9 cellular contexts compared by ENCODE assay signal in genomic region chr11:128553662-128554392, GRCh38. TPM values are rescaled to one million over a fixed set of nuclear protein-coding genes. Genes with fewer than 3 reads are reported as not detected.
DNase-seq lines count a peak whose midpoint lies in the region; ATAC-seq and FAIRE-seq lines count a peak whose summit lies in the region.
"Had no signal": no experiment of that assay in that cellular context is flagged by ENCODE, and none has a peak within 500 bp of the region (broad histone marks: within the 10 kb centered on the region; RNA-seq: fewer than 3 reads in every experiment).

No MANE protein-coding gene starts in this region.

- peaks cover 52% of the 10 kb centered on the region for H3K4me1 Mint-ChIP-seq in activated T-helper 1 cell treated with anti-CD3 and anti-CD28 coated beads, Interleukin-12 subunit alpha, Interleukin-12 subunit beta, Interleukin-2, Interleukin-4 antibody, amounts not matched to agents 30 ng/mL and 10 ng/mL and 1 ng/mL, durations not matched to agents 14 hours and 24 hours and 36 hours (ENCODE audit: low read depth)

- H3K4me3 ChIP-seq in small intestine (ENCODE audit: low read depth in 1 of 2, low read length in 2 of 2) = no peak overlapping the region

- ATAC-seq in HG03565 (IDR thresholded peaks at IDR 0.05; ENCODE audit: unreplicated experiment) = no peak

- H3K27me3 ChIP-seq in small intestine (ENCODE audit: control insufficient read depth in 2 of 2, insufficient read depth in 2 of 2, low read length in 2 of 2) = no peaks in the 10 kb centered on the region

- 50 to 74% (median 72%) methylated on average over 10 of the region's 10 CpGs for WGBS in small intestine, 3 donors

- no peaks in the 10 kb centered on the region for H3K9me3 Mint-ChIP-seq in activated T-helper 1 cell treated with anti-CD3 and anti-CD28 coated beads, Interleukin-12 subunit alpha, Interleukin-12 subunit beta, Interleukin-2, Interleukin-4 antibody, amounts not matched to agents 30 ng/mL and 10 ng/mL and 1 ng/mL, durations not matched to agents 14 hours and 24 hours and 36 hours

- no peaks in the 10 kb centered on the region for H3K27me3 Mint-ChIP-seq in activated T-helper 1 cell treated with anti-CD3 and anti-CD28 coated beads, Interleukin-12 subunit alpha, Interleukin-12 subunit beta, Interleukin-2, Interleukin-4 antibody, amounts not matched to agents 30 ng/mL and 10 ng/mL and 1 ng/mL, durations not matched to agents 14 hours and 24 hours and 36 hours (ENCODE audit: insufficient read depth)

- FAIRE-seq in GM19239 (lab: Jason Lieb, UNC) (peak; percentile 92), small intestine (lab: Jason Lieb, UNC) (no peak)

- no peak overlapping the region for H3K4me3 Mint-ChIP-seq in activated T-helper 1 cell treated with anti-CD3 and anti-CD28 coated beads, Interleukin-12 subunit alpha, Interleukin-12 subunit beta, Interleukin-2, Interleukin-4 antibody, amounts not matched to agents 30 ng/mL and 10 ng/mL and 1 ng/mL, durations not matched to agents 14 hours and 24 hours and 36 hours

- DNase-seq in AG08395 (ENCODE audit: low spot score) (peak; percentile 23), GM19239 (ENCODE audit: insufficient read length, low spot score) (no peak), left kidney (ENCODE audit: low read depth, low spot score) (peak; percentile 72), SIG-M5 treated with dmso at 0.1 percent for 504 hours (lab: John Stamatoyannopoulos, UW; ENCODE audit: unreplicated experiment) (no peak), small intestine (no peak)
- DNase-seq in activated T-helper 1 cell treated with anti-CD3 and anti-CD28 coated beads, Interleukin-12 subunit alpha, Interleukin-12 subunit beta, Interleukin-2, Interleukin-4 antibody, amounts not matched to agents 30 ng/mL and 10 ng/mL and 1 ng/mL, durations not matched to agents 14 hours and 24 hours and 36 hours (ENCODE audit: low spot score) = no peak
- DNase-seq in stimulated activated CD4-positive, alpha-beta T cell treated with anti-CD3 and anti-CD28 coated beads, Interleukin-2, amount 100 ng/mL, for 48 hours = no peak
- DNase-seq: NCI-H1694 treated with DMSO at 0.1 percent for 48 hours had no signal

- H3K36me3 ChIP-seq in small intestine (ENCODE audit: control insufficient read depth in 2 of 2, insufficient read depth in 2 of 2, low read length in 2 of 2) = no peaks in the 10 kb centered on the region

- peaks cover 0 to 4% of the 10 kb centered on the region in 2 donors for H3K4me1 ChIP-seq in small intestine (ENCODE audit: control insufficient read depth in 2 of 2, insufficient read depth in 1 of 2, low read depth in 1 of 2, low read length in 1 of 2)

- no peaks in the 10 kb centered on the region for H3K9me3 ChIP-seq in small intestine (ENCODE audit: control insufficient read depth, low read depth)

- peak overlapping the region in 1 of 2 donors; percentile 8 for H3K27ac ChIP-seq in small intestine (ENCODE audit: low read depth in 1 of 2, low read length in 1 of 2)

- intact Hi-C loops in activated T-helper 1 cell treated with anti-CD3 and anti-CD28 coated beads, Interleukin-12 subunit alpha, Interleukin-12 subunit beta, Interleukin-2, Interleukin-4 antibody, amounts not matched to agents 30 ng/mL and 10 ng/mL and 1 ng/mL, durations not matched to agents 14 hours and 24 hours and 36 hours (cut with micrococcal nuclease) = loop anchor here (5.0 kb wide), 1 partner anchor 42 kb away; no protein-coding TSS in a partner anchor

- H3K27ac Mint-ChIP-seq in activated T-helper 1 cell treated with anti-CD3 and anti-CD28 coated beads, Interleukin-12 subunit alpha, Interleukin-12 subunit beta, Interleukin-2, Interleukin-4 antibody, amounts not matched to agents 30 ng/mL and 10 ng/mL and 1 ng/mL, durations not matched to agents 14 hours and 24 hours and 36 hours = peak overlapping the region; percentile 53

- no peaks in the 10 kb centered on the region for H3K36me3 Mint-ChIP-seq in activated T-helper 1 cell treated with anti-CD3 and anti-CD28 coated beads, Interleukin-12 subunit alpha, Interleukin-12 subunit beta, Interleukin-2, Interleukin-4 antibody, amounts not matched to agents 30 ng/mL and 10 ng/mL and 1 ng/mL, durations not matched to agents 14 hours and 24 hours and 36 hours (ENCODE audit: low read depth)

RNA-seq across cellular contexts. Expression of gene ETS1, which starts 33.5 kb away (rescaled TPM):
- 609 and 619 TPM in 2 replicates for total RNA-seq in activated T-helper 1 cell treated with anti-CD3 and anti-CD28 coated beads, Interleukin-12 subunit alpha, Interleukin-12 subunit beta, Interleukin-2, Interleukin-4 antibody, amounts not matched to agents 30 ng/mL and 10 ng/mL and 1 ng/mL, durations not matched to agents 14 hours and 24 hours and 36 hours
- polyA plus RNA-seq in small intestine = 10 to 100 TPM in 2 of 3 donors, 1 to 10 TPM in 1; 5.1 to 28.0 (median 13.8) TPM

Comparison
In these comparisons a context has a peak if more than half of its experiments do, and no peak if none do; other contexts are left out.
1. DNase-seq: peak in AG08395 (single experiment) and left kidney (single experiment); none in GM19239 (single experiment), activated T-helper 1 cell treated with anti-CD3 and anti-CD28 coated beads, Interleukin-12 subunit alpha, Interleukin-12 subunit beta, Interleukin-2, Interleukin-4 antibody, amounts not matched to agents 30 ng/mL and 10 ng/mL and 1 ng/mL, durations not matched to agents 14 hours and 24 hours and 36 hours (single experiment), SIG-M5 treated with dmso at 0.1 percent for 504 hours (single experiment), stimulated activated CD4-positive, alpha-beta T cell treated with anti-CD3 and anti-CD28 coated beads, Interleukin-2, amount 100 ng/mL, for 48 hours (0 of 2) and small intestine (single experiment).